In the genomic region with DNA sequence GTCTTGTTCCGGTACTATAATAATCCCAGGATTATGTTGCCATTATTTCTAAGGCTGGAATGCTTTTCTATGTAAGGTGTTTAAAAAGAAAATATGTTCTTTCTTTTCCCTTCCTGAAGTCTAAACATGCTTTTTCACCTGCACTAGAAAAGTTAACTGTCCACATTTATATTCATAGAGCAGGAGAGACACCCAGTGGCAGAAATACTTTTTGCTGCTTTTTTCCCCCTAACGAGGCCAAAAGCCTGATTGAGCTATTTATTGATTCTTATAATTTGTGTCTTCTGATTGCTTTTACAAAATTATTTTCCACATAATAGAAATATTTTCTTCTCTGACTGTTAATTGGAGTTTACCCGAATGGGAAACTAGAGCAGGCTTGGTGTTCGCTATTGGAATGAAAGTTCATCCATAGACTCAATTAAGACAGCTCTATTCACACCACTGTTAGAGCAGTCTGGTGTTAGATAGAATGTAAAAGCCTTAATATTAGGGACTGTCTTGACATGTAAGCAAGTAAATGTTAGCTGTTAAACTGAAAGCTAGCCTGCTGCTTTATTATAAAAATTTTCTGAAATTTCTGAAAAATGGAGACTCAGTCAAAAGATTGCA, we compare ENCODE assay signal across 9 cellular contexts. TPM values are rescaled to one million over a fixed set of nuclear protein-coding genes. Genes with fewer than 3 reads are reported as not detected.
DNase-seq lines count a peak whose midpoint lies in the region; ATAC-seq and TF ChIP-seq lines count a peak whose summit lies in the region.
"Had no signal": no experiment of that assay in that cellular context is flagged by ENCODE, and none has a peak within 500 bp of the region (broad histone marks: within the 10 kb centered on the region; RNA-seq: fewer than 3 reads in every experiment).

No MANE protein-coding gene starts in this region.

- H3K4me3 Mint-ChIP-seq in HFFc6, result no peak overlapping the region
- H3K4me3 Mint-ChIP-seq in nephron progenitor cell, result no peak overlapping the region
- no peak overlapping the region for H3K4me3 Mint-ChIP-seq in T-helper 2 cell treated with Interferon-gamma antibody and Interleukin-4, amounts not matched to agents 5 μg/mL and 100 μg/mL, for 36 hours
- H3K4me3 Mint-ChIP-seq: dendritic cell treated with granulocyte-macrophage colony-stimulating factor and Interleukin-4, amounts not matched to agents 40 ng/mL and 50 ng/mL, for 4 days had no signal

- peak; percentile 72 for TF ChIP-seq CTCF in HFFc6 (IDR thresholded peaks at IDR 0.05)
- TF ChIP-seq CTCF in nephron progenitor cell (IDR thresholded peaks at IDR 0.05), result peak; percentile 46

- H3K4me1 Mint-ChIP-seq in HFFc6 (ENCODE audit: low read depth) (peaks cover 6% of the 10 kb centered on the region), nephron progenitor cell (no peaks in the 10 kb centered on the region)
- H3K4me1 Mint-ChIP-seq in T-helper 2 cell treated with Interferon-gamma antibody and Interleukin-4, amounts not matched to agents 5 μg/mL and 100 μg/mL, for 36 hours (ENCODE audit: low read depth), result peaks cover 9% of the 10 kb centered on the region

- H3K36me3 Mint-ChIP-seq in HFFc6 (ENCODE audit: low read depth) (no peaks in the 10 kb centered on the region), nephron progenitor cell (ENCODE audit: low read depth) (peaks cover 20% of the 10 kb centered on the region)
- peaks cover 23% of the 10 kb centered on the region for H3K36me3 Mint-ChIP-seq in T-helper 2 cell treated with Interferon-gamma antibody and Interleukin-4, amounts not matched to agents 5 μg/mL and 100 μg/mL, for 36 hours (ENCODE audit: low read depth)

- peak in 4 of 6 experiments; percentile 10 to 67 (median 38) for DNase-seq in stimulated activated naive CD4-positive, alpha-beta T cell (lab: John Stamatoyannopoulos, UW)
- DNase-seq in stimulated activated naive CD4-positive, alpha-beta T cell treated with Interleukin-2 at 50 U/mL for 16 hours (lab: John Stamatoyannopoulos, UW), result no peak
- DNase-seq in HFFc6 (no peak), OCI-M1 (lab: John Stamatoyannopoulos, UW) (peak; percentile 76), nephron progenitor cell (no peak)
- DNase-seq in effector CD8-positive, alpha-beta T cell (lab: John Stamatoyannopoulos, UW), result peak; percentile 0
- DNase-seq in T-helper 2 cell treated with Interferon-gamma antibody and Interleukin-4, amounts not matched to agents 5 μg/mL and 100 μg/mL, for 36 hours (ENCODE audit: low spot score), result no peak

- no peaks in the 10 kb centered on the region for H3K27me3 Mint-ChIP-seq in HFFc6 (ENCODE audit: insufficient read depth)
- H3K27me3 Mint-ChIP-seq in nephron progenitor cell (ENCODE audit: low read depth, poor library complexity), result no peaks in the 10 kb centered on the region
- no peaks in the 10 kb centered on the region for H3K27me3 Mint-ChIP-seq in T-helper 2 cell treated with Interferon-gamma antibody and Interleukin-4, amounts not matched to agents 5 μg/mL and 100 μg/mL, for 36 hours (ENCODE audit: low read depth)
- H3K27me3 Mint-ChIP-seq: dendritic cell treated with granulocyte-macrophage colony-stimulating factor and Interleukin-4, amounts not matched to agents 40 ng/mL and 50 ng/mL, for 4 days had no signal

- no peak overlapping the region for H3K27ac Mint-ChIP-seq in HFFc6
- no peak overlapping the region for H3K27ac Mint-ChIP-seq in nephron progenitor cell
- H3K27ac Mint-ChIP-seq in T-helper 2 cell treated with Interferon-gamma antibody and Interleukin-4, amounts not matched to agents 5 μg/mL and 100 μg/mL, for 36 hours, result no peak overlapping the region
- H3K27ac Mint-ChIP-seq: dendritic cell treated with granulocyte-macrophage colony-stimulating factor and Interleukin-4, amounts not matched to agents 40 ng/mL and 50 ng/mL, for 4 days had no signal

- no peak for ATAC-seq in HG03457 (IDR thresholded peaks at IDR 0.05; ENCODE audit: unreplicated experiment)

- H3K9me3 Mint-ChIP-seq in HFFc6 (no peaks in the 10 kb centered on the region), nephron progenitor cell (no peaks in the 10 kb centered on the region)
- no peaks in the 10 kb centered on the region for H3K9me3 Mint-ChIP-seq in T-helper 2 cell treated with Interferon-gamma antibody and Interleukin-4, amounts not matched to agents 5 μg/mL and 100 μg/mL, for 36 hours
- H3K9me3 Mint-ChIP-seq: dendritic cell treated with granulocyte-macrophage colony-stimulating factor and Interleukin-4, amounts not matched to agents 40 ng/mL and 50 ng/mL, for 4 days had no signal

RNA-seq across cellular contexts. Expression of gene GPR180, which starts 15.8 kb away (rescaled TPM):
- 10 to 100 TPM in 1 of 6 experiments, 1 to 10 TPM in 5; 8.2 to 10.6 (median 9.1) TPM for total RNA-seq in HFFc6 (2021; fragmentation: NEBNext Ultra II Directional; extraction: Animal tissue kit (Norgen Biotek cat#: 25700))

RNA-seq across cellular contexts. Expression of gene TGDS, which starts 21.5 kb away (rescaled TPM):
- 1 to 10 TPM; 7.8 to 9.3 (median 8.9) TPM for total RNA-seq in HFFc6 (2021; fragmentation: NEBNext Ultra II Directional; extraction: Animal tissue kit (Norgen Biotek cat#: 25700))

Comparison
In these comparisons a context has a peak if more than half of its experiments do, and no peak if none do; other contexts are left out.
1. DNase-seq: peak in stimulated activated naive CD4-positive, alpha-beta T cell (4 of 6), OCI-M1 (single experiment) and effector CD8-positive, alpha-beta T cell (single experiment); none in stimulated activated naive CD4-positive, alpha-beta T cell treated with Interleukin-2 at 50 U/mL for 16 hours (single experiment), HFFc6 (single experiment), nephron progenitor cell (single experiment) and T-helper 2 cell treated with Interferon-gamma antibody and Interleukin-4, amounts not matched to agents 5 μg/mL and 100 μg/mL, for 36 hours (single experiment).